24 cellular contexts compared by ENCODE assay signal in genomic region chr16:17015702-17016101, GRCh38.
"Had no signal": no experiment of that assay in that cellular context is flagged by ENCODE, and none has a peak within 500 bp of the region (broad histone marks: within the 10 kb centered on the region; RNA-seq: fewer than 3 reads in every experiment).

No MANE protein-coding gene starts in this region.

- H3K4me3 Mint-ChIP-seq: naive thymus-derived CD8-positive, alpha-beta T cell; nephron; neural crest cell; stimulated activated effector memory CD8-positive, alpha-beta T cell treated with anti-CD3 and anti-CD28 coated beads, Interleukin-12 subunit alpha, Interleukin-12 subunit beta, amount 100 ng/mL, for 72 hours; stimulated activated naive CD8-positive, alpha-beta T cell treated with anti-CD3 and anti-CD28 coated beads, Interleukin-15, amount 100 ng/mL, for 72 hours; type B pancreatic cell had no signal

- H3K9me3 Mint-ChIP-seq: stimulated activated effector memory CD8-positive, alpha-beta T cell treated with anti-CD3 and anti-CD28 coated beads, Interleukin-12 subunit alpha, Interleukin-12 subunit beta, amount 100 ng/mL, for 72 hours; type B pancreatic cell had no signal

- H3K27ac ChIP-seq: left lung, lower lobe of right lung, right atrium auricular region, right lobe of liver, skin epidermis, spleen, tibial nerve, vagina had no signal

- H3K27me3 Mint-ChIP-seq: progenitor cell of endocrine pancreas, type B pancreatic cell had no signal

- H3K4me1 ChIP-seq: left lung, lower lobe of right lung, right atrium auricular region, right lobe of liver had no signal

- H3K4me3 ChIP-seq: left lung, lower lobe of right lung, right atrium auricular region, right lobe of liver, skin epidermis, spleen, tibial nerve, vagina had no signal

- FAIRE-seq: keratinocyte had no signal

- H3K27ac Mint-ChIP-seq: naive thymus-derived CD8-positive, alpha-beta T cell; nephron; progenitor cell of endocrine pancreas; stimulated activated effector memory CD8-positive, alpha-beta T cell treated with anti-CD3 and anti-CD28 coated beads, Interleukin-12 subunit alpha, Interleukin-12 subunit beta, amount 100 ng/mL, for 72 hours; stimulated activated naive CD8-positive, alpha-beta T cell treated with anti-CD3 and anti-CD28 coated beads, Interleukin-15, amount 100 ng/mL, for 72 hours; type B pancreatic cell had no signal

- H3K4me1 Mint-ChIP-seq: neural crest cell had no signal

- ATAC-seq: left colon; left lung; lower lobe of right lung; naive thymus-derived CD8-positive, alpha-beta T cell; right lobe of liver; stimulated activated effector memory CD8-positive, alpha-beta T cell treated with anti-CD3 and anti-CD28 coated beads, Interleukin-12 subunit alpha, Interleukin-12 subunit beta, amount 100 ng/mL, for 72 hours; stimulated activated naive CD8-positive, alpha-beta T cell treated with anti-CD3 and anti-CD28 coated beads, Interleukin-15, amount 100 ng/mL, for 72 hours had no signal

- H3K27me3 ChIP-seq: right atrium auricular region, right lobe of liver, spleen, tibial nerve, vagina had no signal

- DNase-seq: hippocampal formation; left colon; left lung; lower lobe of right lung; mammary epithelial cell; mesenchymal stem cell; naive thymus-derived CD8-positive, alpha-beta T cell; nucleus accumbens; right lobe of liver; spleen; stimulated activated CD4-positive, alpha-beta T cell treated with anti-CD3 and anti-CD28 coated beads, Interleukin-4, amount 100 ng/mL, for 24 hours; stimulated activated naive CD4-positive, alpha-beta T cell treated with Interleukin-2 at 50 U/mL for 16 hours; stimulated activated naive CD8-positive, alpha-beta T cell treated with anti-CD3 and anti-CD28 coated beads, Interleukin-15, amount 100 ng/mL, for 72 hours; substantia nigra had no signal

- H3K9me3 ChIP-seq: right lobe of liver had no signal

- H3K36me3 ChIP-seq: left lung, lower lobe of right lung, right atrium auricular region, right lobe of liver, spleen, tibial nerve, vagina had no signal
